24 cellular contexts compared by ENCODE assay signal in genomic region chr5:108144332-108144731, GRCh38.
"Had no signal": no experiment of that assay in that cellular context is flagged by ENCODE, and none has a peak within 500 bp of the region (broad histone marks: within the 10 kb centered on the region; RNA-seq: fewer than 3 reads in every experiment).

No MANE protein-coding gene starts in this region.

- ATAC-seq: effector memory CD8-positive, alpha-beta T cell; left lobe of liver; natural killer cell; psoas muscle; right cardiac atrium; stimulated activated memory B cell treated with anti-CD40 and anti-IgM and Interleukin-4, amounts not matched to agents 10 μg/mL and 1 μg/mL and 100 μg/mL, for 72 hours; stimulated activated naive CD8-positive, alpha-beta T cell treated with anti-CD3 and anti-CD28 coated beads, Interleukin-15, Interleukin-2, amounts not matched to agents 100 U/mL and 50 U/mL, for 24 hours had no signal

- H3K27me3 ChIP-seq: esophagus squamous epithelium, ovary, sigmoid colon, spleen, testis, tibial artery had no signal

- H3K4me3 ChIP-seq: esophagus squamous epithelium, lung, ovary, psoas muscle, sigmoid colon, spleen, testis, tibial artery had no signal

- H3K9me3 ChIP-seq: esophagus squamous epithelium, ovary, psoas muscle, sigmoid colon, spleen, testis, tibial artery had no signal

- DNase-seq: cortex of kidney; effector memory CD8-positive, alpha-beta T cell; erythroblast; esophagus squamous epithelium; head of caudate nucleus; kidney; natural killer cell; occipital lobe; ovary; posterior cingulate gyrus; psoas muscle; right cardiac atrium; sigmoid colon; spleen; stimulated activated CD4-positive, alpha-beta T cell treated with anti-CD3 and anti-CD28 coated beads, Interleukin-4, amount 100 ng/mL, for 4 hours; stimulated activated naive CD8-positive, alpha-beta T cell treated with anti-CD3 and anti-CD28 coated beads, Interleukin-15, Interleukin-2, amounts not matched to agents 100 U/mL and 50 U/mL, for 24 hours; substantia nigra; testis; tibial artery had no signal

- H3K27ac ChIP-seq: esophagus squamous epithelium, ovary, psoas muscle, sigmoid colon, testis, tibial artery had no signal

- H3K4me1 ChIP-seq: esophagus squamous epithelium, psoas muscle, testis had no signal

- H3K36me3 ChIP-seq: ovary, sigmoid colon, spleen, tibial artery had no signal

- FAIRE-seq: endometrium, frontal cortex had no signal
